ENCODE assay signal across 8 cellular contexts in the genomic region with DNA sequence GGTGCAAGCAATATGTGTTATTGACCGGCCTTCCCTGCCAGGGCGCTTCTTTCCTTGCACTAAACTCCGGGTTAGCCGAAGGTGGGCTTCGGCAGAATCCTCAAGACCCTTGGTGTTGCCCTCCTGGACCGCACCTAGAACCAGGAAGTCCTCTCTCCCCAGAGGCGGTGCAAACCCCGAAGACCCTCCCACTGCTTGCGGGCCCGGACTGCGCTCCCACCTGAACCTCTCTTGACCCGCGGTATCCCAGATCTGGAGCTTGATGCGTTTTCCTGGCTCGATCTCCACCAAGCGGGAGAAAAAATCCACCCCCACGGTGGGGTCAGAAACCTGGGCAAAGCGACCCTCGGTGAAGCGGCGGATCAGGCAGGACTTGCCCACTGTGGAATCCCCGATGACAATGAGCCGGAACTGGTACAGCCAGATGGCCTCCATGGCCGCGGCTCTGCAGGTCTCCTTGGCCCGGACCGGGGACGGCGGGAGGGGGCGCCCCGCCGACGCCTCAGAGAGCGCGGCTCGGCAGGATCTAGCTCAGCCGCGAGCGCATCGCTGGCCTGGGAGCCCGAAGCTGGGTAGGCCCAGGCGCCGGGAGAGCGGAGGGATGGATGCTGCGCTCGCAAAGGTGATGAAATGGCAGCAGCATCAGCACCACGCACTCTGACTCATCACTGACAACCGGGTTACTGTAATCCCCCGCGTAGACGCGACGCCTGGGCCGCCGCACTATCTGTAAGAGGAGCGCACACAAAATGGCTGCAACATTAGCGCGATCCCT. TPM values are rescaled to one million over a fixed set of nuclear protein-coding genes. Genes with fewer than 3 reads are reported as not detected.
DNase-seq lines count a peak whose midpoint lies in the region; ATAC-seq and FAIRE-seq lines count a peak whose summit lies in the region.

A gene with protein sequence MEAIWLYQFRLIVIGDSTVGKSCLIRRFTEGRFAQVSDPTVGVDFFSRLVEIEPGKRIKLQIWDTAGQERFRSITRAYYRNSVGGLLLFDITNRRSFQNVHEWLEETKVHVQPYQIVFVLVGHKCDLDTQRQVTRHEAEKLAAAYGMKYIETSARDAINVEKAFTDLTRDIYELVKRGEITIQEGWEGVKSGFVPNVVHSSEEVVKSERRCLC (minus strand): TSS at position 638 of the 775 bp plus-strand sequence. CDS start 203 bp downstream, at position 435.

- H3K36me3 Mint-ChIP-seq in activated naive CD8-positive, alpha-beta T cell treated with anti-CD3 and anti-CD28 coated beads, Interleukin-2, amount 50 U/mL, for 24 hours (ENCODE audit: low read depth) = peaks cover 9% of the 10 kb centered on the region

- no peak for FAIRE-seq in urothelium cell line (lab: Jason Lieb, UNC)

- DNase-seq in ELF-1 (ENCODE audit: low read depth, low spot score) = peak; percentile 88
- peak; percentile 40 to 59 for DNase-seq in Kasumi-1 (lab: John Stamatoyannopoulos, UW)
- peak; percentile 86 for DNase-seq in SW480 (ENCODE audit: low spot score)
- peak; percentile 67 for DNase-seq in activated naive CD8-positive, alpha-beta T cell treated with anti-CD3 and anti-CD28 coated beads, Interleukin-2, amount 50 U/mL, for 24 hours
- peak; percentile 60 for DNase-seq in left ventricle myocardium superior
- DNase-seq in putamen (ENCODE audit: low spot score) = peak; percentile 70
- DNase-seq in urothelium cell line (ENCODE audit: low spot score) = peak; percentile 73

- H3K27ac Mint-ChIP-seq in activated naive CD8-positive, alpha-beta T cell treated with anti-CD3 and anti-CD28 coated beads, Interleukin-2, amount 50 U/mL, for 24 hours = peak within 1 kb of the TSS; percentile 88

- peaks cover 17% of the 10 kb centered on the region for H3K4me1 Mint-ChIP-seq in activated naive CD8-positive, alpha-beta T cell treated with anti-CD3 and anti-CD28 coated beads, Interleukin-2, amount 50 U/mL, for 24 hours

- intact Hi-C loops in left ventricle myocardium superior (cut with micrococcal nuclease) = no loop called here

- no peaks in the 10 kb centered on the region for H3K27me3 Mint-ChIP-seq in activated naive CD8-positive, alpha-beta T cell treated with anti-CD3 and anti-CD28 coated beads, Interleukin-2, amount 50 U/mL, for 24 hours

- peak within 1 kb of the TSS; percentile 86 for H3K4me3 Mint-ChIP-seq in activated naive CD8-positive, alpha-beta T cell treated with anti-CD3 and anti-CD28 coated beads, Interleukin-2, amount 50 U/mL, for 24 hours

- ATAC-seq in GM21825 (IDR thresholded peaks at IDR 0.05; ENCODE audit: unreplicated experiment) (peak; percentile 89), left ventricle myocardium superior (peak; percentile 83)
- peak; percentile 99 for ATAC-seq in activated naive CD8-positive, alpha-beta T cell treated with anti-CD3 and anti-CD28 coated beads, Interleukin-2, amount 50 U/mL, for 24 hours

- no peaks in the 10 kb centered on the region for H3K9me3 Mint-ChIP-seq in activated naive CD8-positive, alpha-beta T cell treated with anti-CD3 and anti-CD28 coated beads, Interleukin-2, amount 50 U/mL, for 24 hours

RNA-seq across cellular contexts. Expression of the gene that starts here (rescaled TPM):
- not detected for total RNA-seq in left ventricle myocardium superior

Comparison
In these comparisons a context has a peak if more than half of its experiments do, and no peak if none do; other contexts are left out.
1. Peak in every context shown above with its lines: DNase-seq and ATAC-seq.
2. Peak in DNase-seq and ATAC-seq in left ventricle myocardium superior; RNA of the gene not detected or under 1 TPM.